11 cellular contexts compared by ENCODE assay signal in genomic region chr17:8941980-8942617, GRCh38. TPM values are rescaled to one million over a fixed set of nuclear protein-coding genes. Genes with fewer than 3 reads are reported as not detected.
DNase-seq lines count a peak whose midpoint lies in the region; ATAC-seq and TF ChIP-seq lines count a peak whose summit lies in the region.
"Had no signal": no experiment of that assay in that cellular context is flagged by ENCODE, and none has a peak within 500 bp of the region (broad histone marks: within the 10 kb centered on the region; RNA-seq: fewer than 3 reads in every experiment).

No MANE protein-coding gene starts in this region.

- no peak overlapping the region for H3K4ac ChIP-seq in mesendoderm (ENCODE audit: low read depth, low read length)

- H3K4me2 ChIP-seq in mesendoderm (ENCODE audit: low read length) = no peak overlapping the region

- H3K23ac ChIP-seq in mesendoderm (ENCODE audit: low read length) = no peak overlapping the region

- H3K79me2 ChIP-seq in mesendoderm (ENCODE audit: control insufficient read depth, insufficient read depth, low read length) = no peaks in the 10 kb centered on the region

- H3K27me3 ChIP-seq in mesendoderm (ENCODE audit: insufficient read depth, low read length, poor library complexity) = no peaks in the 10 kb centered on the region

- H3K27ac ChIP-seq in KOPT-K1 (ENCODE audit: low read depth, low read length, poor library complexity, severe bottlenecking) = peak overlapping the region; percentile 86
- H3K27ac ChIP-seq in mesendoderm (ENCODE audit: low read depth, low read length) = no peak overlapping the region

- H3K4me3 Mint-ChIP-seq in activated T-helper 2 cell treated with anti-CD3 and anti-CD28 coated beads, Interferon-gamma antibody, Interleukin-2, Interleukin-4, amounts not matched to agents 10 μg/mL and 5 μg/mL and 100 μg/mL, durations not matched to agents 14 hours and 24 hours and 36 hours (ENCODE audit: low read depth) = peak overlapping the region; percentile 49
- H3K4me3 Mint-ChIP-seq: endodermal cell, WTC11 had no signal

- H3K9me3 ChIP-seq in KOPT-K1 (ENCODE audit: insufficient read depth, low read length, poor library complexity, severe bottlenecking) = no peaks in the 10 kb centered on the region

- H3K27me3 Mint-ChIP-seq in activated T-helper 2 cell treated with anti-CD3 and anti-CD28 coated beads, Interferon-gamma antibody, Interleukin-2, Interleukin-4, amounts not matched to agents 10 μg/mL and 5 μg/mL and 100 μg/mL, durations not matched to agents 14 hours and 24 hours and 36 hours (ENCODE audit: low read depth) = no peaks in the 10 kb centered on the region

- peak; percentile 9 for TF ChIP-seq POLR2A in GM18505 (IDR thresholded peaks at IDR 0.05; ENCODE audit: borderline replicate concordance, extremely low read depth, insufficient read depth, insufficient read length)

- no peak overlapping the region for H2BK5ac ChIP-seq in mesendoderm (ENCODE audit: low read length)

- no peak for DNase-seq in activated T-helper 2 cell treated with anti-CD3 and anti-CD28 coated beads, Interferon-gamma antibody, Interleukin-2, Interleukin-4, amounts not matched to agents 10 μg/mL and 5 μg/mL and 100 μg/mL, durations not matched to agents 14 hours and 24 hours and 36 hours (ENCODE audit: low spot score)
- DNase-seq in sciatic nerve (ENCODE audit: low spot score) (no peak), mesendoderm (no peak), OCI-M2 (lab: John Stamatoyannopoulos, UW; ENCODE audit: unreplicated experiment) (no peak)
- DNase-seq: endodermal cell, NCI-H446 had no signal

- no peak overlapping the region for H3K56ac ChIP-seq in mesendoderm (ENCODE audit: low read length)

- H3K4me1 Mint-ChIP-seq in activated T-helper 2 cell treated with anti-CD3 and anti-CD28 coated beads, Interferon-gamma antibody, Interleukin-2, Interleukin-4, amounts not matched to agents 10 μg/mL and 5 μg/mL and 100 μg/mL, durations not matched to agents 14 hours and 24 hours and 36 hours (ENCODE audit: low read depth) = peaks cover 63% of the 10 kb centered on the region

- H3K9ac ChIP-seq in mesendoderm (ENCODE audit: low read length) = no peak overlapping the region

- no peak overlapping the region for H2BK15ac ChIP-seq in mesendoderm (replicated peaks; ENCODE audit: low read depth)

- no CpG with 5 or more reads among the region's 8 CpGs for WGBS in mesendoderm (ENCODE audit: extremely low coverage, insufficient coverage, low lambda C conversion rate)

- H3K9me3 Mint-ChIP-seq in activated T-helper 2 cell treated with anti-CD3 and anti-CD28 coated beads, Interferon-gamma antibody, Interleukin-2, Interleukin-4, amounts not matched to agents 10 μg/mL and 5 μg/mL and 100 μg/mL, durations not matched to agents 14 hours and 24 hours and 36 hours = peaks cover 12% of the 10 kb centered on the region
- H3K9me3 Mint-ChIP-seq: endodermal cell had no signal

- H2BK120ac ChIP-seq in mesendoderm (ENCODE audit: low read depth, low read length) = no peak overlapping the region

- no peak overlapping the region for H3K4me3 ChIP-seq in mesendoderm (ENCODE audit: low read length)

- H3K27ac Mint-ChIP-seq in activated T-helper 2 cell treated with anti-CD3 and anti-CD28 coated beads, Interferon-gamma antibody, Interleukin-2, Interleukin-4, amounts not matched to agents 10 μg/mL and 5 μg/mL and 100 μg/mL, durations not matched to agents 14 hours and 24 hours and 36 hours = peak overlapping the region; percentile 95
- H3K27ac Mint-ChIP-seq: endodermal cell, WTC11 had no signal

- H3K18ac ChIP-seq in mesendoderm (ENCODE audit: low read length) = no peak overlapping the region

- no peak overlapping the region for H4K5ac ChIP-seq in mesendoderm (ENCODE audit: low read length)

- H3K36me3 Mint-ChIP-seq in activated T-helper 2 cell treated with anti-CD3 and anti-CD28 coated beads, Interferon-gamma antibody, Interleukin-2, Interleukin-4, amounts not matched to agents 10 μg/mL and 5 μg/mL and 100 μg/mL, durations not matched to agents 14 hours and 24 hours and 36 hours (ENCODE audit: low read depth) = peaks cover 68% of the 10 kb centered on the region

- no peak overlapping the region for H2AK5ac ChIP-seq in mesendoderm (ENCODE audit: low read length)

- intact Hi-C loops in activated T-helper 2 cell treated with anti-CD3 and anti-CD28 coated beads, Interferon-gamma antibody, Interleukin-2, Interleukin-4, amounts not matched to agents 10 μg/mL and 5 μg/mL and 100 μg/mL, durations not matched to agents 14 hours and 24 hours and 36 hours (cut with micrococcal nuclease) = loop anchor here (1.0 to 2.0 kb wide), 2 partner anchors 7 to 43 kb away; no protein-coding TSS in a partner anchor
- intact Hi-C loops in sciatic nerve (cut with DNase I) = no loop called here

- H3K79me1 ChIP-seq in mesendoderm (ENCODE audit: low read length) = no peaks in the 10 kb centered on the region

- H3K4me1 ChIP-seq in mesendoderm (ENCODE audit: control insufficient read depth, low read depth, low read length) = no peaks in the 10 kb centered on the region

- H4K8ac ChIP-seq in mesendoderm (ENCODE audit: low read depth, low read length) = no peak overlapping the region

- H3K36me3 ChIP-seq in KOPT-K1 (ENCODE audit: insufficient read depth, low read length) (peaks cover 17% of the 10 kb centered on the region; the same call in 1 of the 2 replicates), mesendoderm (ENCODE audit: control insufficient read depth, insufficient read depth, low read length) (no peaks in the 10 kb centered on the region)

- no peak for ATAC-seq in GM18505 (IDR thresholded peaks at IDR 0.05; ENCODE audit: unreplicated experiment)
- peak; percentile 10 for ATAC-seq in sciatic nerve
- ATAC-seq in GM21737 (IDR thresholded peaks at IDR 0.05; ENCODE audit: unreplicated experiment) = no peak
- ATAC-seq: left lobe of liver, WTC11 had no signal

RNA-seq across cellular contexts. Expression of gene PIK3R5, which starts 23.4 kb away (rescaled TPM):
- total RNA-seq in activated T-helper 2 cell treated with anti-CD3 and anti-CD28 coated beads, Interferon-gamma antibody, Interleukin-2, Interleukin-4, amounts not matched to agents 10 μg/mL and 5 μg/mL and 100 μg/mL, durations not matched to agents 14 hours and 24 hours and 36 hours = 46.8 and 47.7 TPM in 2 replicates
- 15.1 TPM for total RNA-seq in sciatic nerve
- 2.2 TPM for polyA plus RNA-seq in mesendoderm (2013, experiment 1 of 2)
- polyA plus RNA-seq in mesendoderm (2013, experiment 2 of 2) = 1.7 TPM
